Comparison of ENCODE assay signal across 22 cellular contexts in genomic region chrX:110657073-110657472, GRCh38.
"Had no signal": no experiment of that assay in that cellular context is flagged by ENCODE, and none has a peak within 500 bp of the region (broad histone marks: within the 10 kb centered on the region; RNA-seq: fewer than 3 reads in every experiment).

No MANE protein-coding gene starts in this region.

- H3K9me3 Mint-ChIP-seq: activated CD4-positive, alpha-beta T cell treated with anti-CD3 and anti-CD28 coated beads, Interleukin-2, amount 10 ng/mL, durations not matched to agents 24 days and 14 days; activated T-cell treated with anti-CD3 and anti-CD28 coated beads, Interleukin-2, amount 50 U/mL, for 4 hours; T-helper 1 cell treated with Interleukin-12 subunit alpha and Interleukin-12 subunit beta and Interleukin-4 antibody, amounts not matched to agents 30 μg/mL and 1 μg/mL, for 36 hours had no signal

- DNase-seq: activated B cell treated with CpG ODN at 0.5 μM for 24 hours; activated CD4-positive, alpha-beta T cell treated with anti-CD3 and anti-CD28 coated beads for 1 hour; activated CD4-positive, alpha-beta T cell treated with anti-CD3 and anti-CD28 coated beads, Interleukin-2, amount 10 ng/mL, durations not matched to agents 24 days and 14 days; activated CD4-positive, alpha-beta T cell treated with anti-CD3 and anti-CD28 coated beads, Interleukin-2, amount 50 U/mL, for 48 hours; activated CD8-positive, alpha-beta memory T cell treated with anti-CD3 and anti-CD28 coated beads, Interleukin-2, amount 10 ng/mL, durations not matched to agents 7 days and 5 days; activated effector memory CD4-positive, alpha-beta T cell treated with anti-CD3 and anti-CD28 coated beads, Interleukin-2, amount 50 U/mL, for 16 hours; activated naive CD4-positive, alpha-beta T cell treated with Interleukin-2 at 50 U/mL for 16 hours; activated T-cell treated with anti-CD3 and anti-CD28 coated beads, Interleukin-2, amount 50 U/mL, for 4 hours; amygdala; caudate nucleus; IMR-90; Kasumi-1; KBM-7; NCI-H1417; NCI-H1930; NCI-H510A treated with DMSO at 0.1 percent for 48 hours; NCI-H69; PC-3; SHP77 treated with DMSO at 0.1 percent for 48 hours; T-helper 9 cell had no signal

- H3K4me1 Mint-ChIP-seq: activated B cell treated with CpG ODN at 0.5 μM for 24 hours; activated CD4-positive, alpha-beta T cell treated with anti-CD3 and anti-CD28 coated beads, Interleukin-2, amount 10 ng/mL, durations not matched to agents 24 days and 14 days; activated CD8-positive, alpha-beta memory T cell treated with anti-CD3 and anti-CD28 coated beads, Interleukin-2, amount 10 ng/mL, durations not matched to agents 7 days and 5 days had no signal

- H3K27me3 Mint-ChIP-seq: activated B cell treated with CpG ODN at 0.5 μM for 24 hours; activated CD4-positive, alpha-beta T cell treated with anti-CD3 and anti-CD28 coated beads, Interleukin-2, amount 10 ng/mL, durations not matched to agents 24 days and 14 days; activated CD8-positive, alpha-beta memory T cell treated with anti-CD3 and anti-CD28 coated beads, Interleukin-2, amount 10 ng/mL, durations not matched to agents 7 days and 5 days; activated naive CD8-positive, alpha-beta T cell had no signal

- H3K27ac Mint-ChIP-seq: activated B cell treated with CpG ODN at 0.5 μM for 24 hours; activated CD4-positive, alpha-beta T cell treated with anti-CD3 and anti-CD28 coated beads, Interleukin-2, amount 10 ng/mL, durations not matched to agents 24 days and 14 days; activated CD8-positive, alpha-beta memory T cell treated with anti-CD3 and anti-CD28 coated beads, Interleukin-2, amount 10 ng/mL, durations not matched to agents 7 days and 5 days; activated naive CD8-positive, alpha-beta T cell; T-helper 1 cell treated with Interleukin-12 subunit alpha and Interleukin-12 subunit beta and Interleukin-4 antibody, amounts not matched to agents 30 μg/mL and 1 μg/mL, for 36 hours had no signal

- H3K4me3 Mint-ChIP-seq: activated B cell treated with CpG ODN at 0.5 μM for 24 hours; activated CD4-positive, alpha-beta T cell treated with anti-CD3 and anti-CD28 coated beads, Interleukin-2, amount 10 ng/mL, durations not matched to agents 24 days and 14 days; activated CD8-positive, alpha-beta memory T cell treated with anti-CD3 and anti-CD28 coated beads, Interleukin-2, amount 10 ng/mL, durations not matched to agents 7 days and 5 days; activated naive CD8-positive, alpha-beta T cell; activated T-cell treated with anti-CD3 and anti-CD28 coated beads, Interleukin-2, amount 50 U/mL, for 4 hours; T-helper 1 cell treated with Interleukin-12 subunit alpha and Interleukin-12 subunit beta and Interleukin-4 antibody, amounts not matched to agents 30 μg/mL and 1 μg/mL, for 36 hours had no signal

- H3K36me3 Mint-ChIP-seq: activated CD8-positive, alpha-beta memory T cell treated with anti-CD3 and anti-CD28 coated beads, Interleukin-2, amount 10 ng/mL, durations not matched to agents 7 days and 5 days; activated naive CD8-positive, alpha-beta T cell had no signal

- ATAC-seq: activated CD8-positive, alpha-beta memory T cell treated with anti-CD3 and anti-CD28 coated beads, Interleukin-2, amount 10 ng/mL, durations not matched to agents 7 days and 5 days; activated T-cell treated with anti-CD3 and anti-CD28 coated beads, Interleukin-2, amount 50 U/mL, for 4 hours; PC-3 had no signal
